ENCODE assay signal across 1 cellular context in genomic region chr17:28571255-28572122, GRCh38.
TF ChIP-seq lines count a peak whose summit lies in the region.

TSS of gene PIGS (minus strand) at chr17:28571524. CDS start at chr17:28571496, 28 bp downstream.

TF ChIP-seq in HepG2, 621 proteins besides CTCF, POLR2A, EP300 and RAD21 (continued from another document and continues in another):
- peak; percentile 76; the same call in 1 of the 2 replicates for TF ChIP-seq ZNF138 (CRISPR knock-in tag; IDR thresholded peaks at IDR 0.05; ENCODE audit: low read depth)
- TF ChIP-seq ELF4 (CRISPR knock-in tag; IDR thresholded peaks at IDR 0.05; ENCODE audit: borderline replicate concordance) = no peak
- TF ChIP-seq ATF2 (CRISPR knock-in tag; IDR thresholded peaks at IDR 0.05) = no peak
- TF ChIP-seq CENPX (CRISPR knock-in tag; IDR thresholded peaks at IDR 0.05) = no peak
- TF ChIP-seq RXRB (CRISPR knock-in tag; IDR thresholded peaks at IDR 0.05; ENCODE audit: borderline replicate concordance) = peak; percentile 8; the same call in 1 of the 2 replicates
- TF ChIP-seq MATR3 (CRISPR knock-in tag; IDR thresholded peaks at IDR 0.05) = no peak
- no peak for TF ChIP-seq NFATC3 (CRISPR knock-in tag; IDR thresholded peaks at IDR 0.05)
- no peak for TF ChIP-seq MBD4 (IDR thresholded peaks at IDR 0.05; ENCODE audit: borderline replicate concordance, low read length)
- TF ChIP-seq ZNF770 (CRISPR knock-in tag; IDR thresholded peaks at IDR 0.05) = no peak
- peak; percentile 46; the same call in 1 of the 2 replicates for TF ChIP-seq ZNF431 (CRISPR knock-in tag; IDR thresholded peaks at IDR 0.05; ENCODE audit: borderline replicate concordance, low read depth)
- TF ChIP-seq ARNT (IDR thresholded peaks at IDR 0.05) = no peak
- no peak for TF ChIP-seq ZNF597 (CRISPR knock-in tag; IDR thresholded peaks at IDR 0.05)
- TF ChIP-seq ZNF687 (CRISPR knock-in tag; IDR thresholded peaks at IDR 0.05) = peak; percentile 78
- no peak for TF ChIP-seq TMF1 (CRISPR knock-in tag; IDR thresholded peaks at IDR 0.05; ENCODE audit: low read depth)
- TF ChIP-seq EEA1 (CRISPR knock-in tag; IDR thresholded peaks at IDR 0.05; ENCODE audit: borderline replicate concordance) = no peak
- TF ChIP-seq MTA3 (CRISPR knock-in tag; IDR thresholded peaks at IDR 0.05) = no peak
- no peak for TF ChIP-seq ZNF160 (CRISPR knock-in tag; IDR thresholded peaks at IDR 0.05)
- no peak for TF ChIP-seq NCOA2 (CRISPR knock-in tag; IDR thresholded peaks at IDR 0.05)
- TF ChIP-seq TEAD3 (CRISPR knock-in tag; optimal IDR thresholded peaks at IDR 0.05; ENCODE audit: borderline replicate concordance) = no peak
- no peak for TF ChIP-seq ZNF704 (CRISPR knock-in tag; IDR thresholded peaks at IDR 0.05; ENCODE audit: borderline replicate concordance)
- no peak for TF ChIP-seq SSRP1 (CRISPR knock-in tag; IDR thresholded peaks at IDR 0.05)
- TF ChIP-seq ATRX (CRISPR knock-in tag; IDR thresholded peaks at IDR 0.05; ENCODE audit: borderline replicate concordance) = no peak
- no peak for TF ChIP-seq KLF13 (CRISPR knock-in tag; IDR thresholded peaks at IDR 0.05)
- no peak for TF ChIP-seq RBM22 (optimal IDR thresholded peaks at IDR 0.05; ENCODE audit: low read length)
- no peak for TF ChIP-seq ZNF562 (CRISPR knock-in tag; IDR thresholded peaks at IDR 0.05; ENCODE audit: borderline replicate concordance)
- TF ChIP-seq AHR (CRISPR knock-in tag; IDR thresholded peaks at IDR 0.05) = no peak
- TF ChIP-seq E2F1 (CRISPR knock-in tag; IDR thresholded peaks at IDR 0.05) = 0 out of 2 replicates have a peak, but pooled peaks have one; percentile 17
- peak; percentile 70 for TF ChIP-seq KMT2A (CRISPR knock-in tag; IDR thresholded peaks at IDR 0.05)
- no peak for TF ChIP-seq ZNF556 (CRISPR knock-in tag; IDR thresholded peaks at IDR 0.05; ENCODE audit: borderline replicate concordance)
- no peak for TF ChIP-seq MTF2 (CRISPR knock-in tag; IDR thresholded peaks at IDR 0.05; ENCODE audit: borderline replicate concordance)
- TF ChIP-seq ELF1 (CRISPR knock-in tag; IDR thresholded peaks at IDR 0.05) = peak; percentile 65; the same call in 1 of the 2 replicates
- no peak for TF ChIP-seq GZF1 (CRISPR knock-in tag; IDR thresholded peaks at IDR 0.05)
- no peak for TF ChIP-seq NFE2 (CRISPR knock-in tag; IDR thresholded peaks at IDR 0.05)
- 0 out of 2 replicates have a peak, but pooled peaks have one; percentile 26 for TF ChIP-seq AKAP8 (CRISPR knock-in tag; IDR thresholded peaks at IDR 0.05)
- no peak for TF ChIP-seq ZNF282 (IDR thresholded peaks at IDR 0.05; ENCODE audit: partially characterized antibody)
- no peak for TF ChIP-seq SNRNP70 (IDR thresholded peaks at IDR 0.05; ENCODE audit: low read depth, low read length)
- TF ChIP-seq HCFC1 (IDR thresholded peaks at IDR 0.05; ENCODE audit: low read depth, low read length) = no peak
- TF ChIP-seq FOXO4 (CRISPR knock-in tag; conservative IDR thresholded peaks at IDR 0.05) = 0 out of 2 replicates have a peak, but pooled peaks have one; percentile 92
- TF ChIP-seq HDAC6 (IDR thresholded peaks at IDR 0.05; ENCODE audit: low read depth, low read length) = no peak
- no peak for TF ChIP-seq BCLAF1 (IDR thresholded peaks at IDR 0.05)
- TF ChIP-seq ZNF235 (CRISPR knock-in tag; IDR thresholded peaks at IDR 0.05; ENCODE audit: borderline replicate concordance) = no peak
- no peak for TF ChIP-seq MAX (IDR thresholded peaks at IDR 0.05)
- TF ChIP-seq MXD3 (CRISPR knock-in tag; IDR thresholded peaks at IDR 0.05) = no peak
- TF ChIP-seq KDM5B (CRISPR knock-in tag; IDR thresholded peaks at IDR 0.05; ENCODE audit: borderline replicate concordance) = 0 out of 2 replicates have a peak, but pooled peaks have one; percentile 56
- TF ChIP-seq EHMT2 (IDR thresholded peaks at IDR 0.05; ENCODE audit: borderline replicate concordance, low read depth, low read length) = no peak
- TF ChIP-seq STAT6 (CRISPR knock-in tag; IDR thresholded peaks at IDR 0.05; ENCODE audit: borderline replicate concordance) = no peak
